Comparison of ENCODE assay signal across 15 cellular contexts in the genomic region with DNA sequence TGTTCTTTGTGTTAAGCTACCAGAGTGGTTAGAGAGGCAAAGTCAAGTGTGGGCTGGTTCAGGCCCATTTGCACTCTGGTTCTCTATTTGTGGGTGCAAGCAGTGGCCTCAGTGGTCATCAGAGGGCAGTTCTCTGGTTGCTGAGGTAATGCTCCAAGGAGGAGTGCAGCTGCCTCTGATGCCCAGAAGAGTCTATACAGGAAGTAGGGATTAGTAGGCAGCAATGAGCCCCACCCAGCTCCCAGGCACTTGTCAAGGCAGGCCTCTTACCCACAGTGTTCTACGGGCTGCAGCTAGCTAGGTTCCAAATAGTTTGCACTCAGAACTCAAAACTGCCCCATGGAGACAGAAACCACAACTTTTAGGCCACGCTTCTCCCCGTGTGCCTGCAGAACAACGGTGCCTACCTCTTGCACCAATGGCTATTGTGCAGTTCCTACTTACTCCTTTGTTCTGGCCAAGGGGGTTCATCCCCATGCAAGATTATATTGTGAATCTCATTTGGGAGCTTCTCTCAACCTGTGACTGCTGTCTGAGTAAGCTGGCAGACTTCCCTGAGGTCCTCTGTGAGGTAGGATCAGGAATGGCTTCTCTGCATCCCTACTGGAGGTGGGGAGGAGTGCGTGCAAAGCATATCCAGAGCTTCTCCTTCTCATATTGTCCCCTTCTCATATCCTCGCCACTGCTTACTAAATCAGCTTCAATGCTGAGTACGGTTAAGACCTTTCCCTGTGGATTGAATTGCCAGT.
"Had no signal": no experiment of that assay in that cellular context is flagged by ENCODE, and none has a peak within 500 bp of the region (broad histone marks: within the 10 kb centered on the region; RNA-seq: fewer than 3 reads in every experiment).

No MANE protein-coding gene starts in this region.

- H3K27me3 Mint-ChIP-seq: activated naive CD4-positive, alpha-beta T cell treated with anti-CD3 and anti-CD28 coated beads, Interleukin-2, amount 10 ng/mL, durations not matched to agents 7 days and 5 days had no signal

- H3K27me3 ChIP-seq: thyroid gland, uterus had no signal

- H3K79me2 ChIP-seq: parathyroid adenoma had no signal

- H3K4me1 ChIP-seq: parathyroid adenoma, thyroid gland, uterus had no signal

- H2AFZ ChIP-seq: parathyroid adenoma had no signal

- H3K27ac Mint-ChIP-seq: activated naive CD4-positive, alpha-beta T cell treated with anti-CD3 and anti-CD28 coated beads, Interleukin-2, amount 10 ng/mL, durations not matched to agents 7 days and 5 days; activated T-helper 2 cell treated with anti-CD3 and anti-CD28 coated beads, Interferon-gamma antibody, Interleukin-2, Interleukin-4, amounts not matched to agents 10 μg/mL and 5 μg/mL and 100 μg/mL, durations not matched to agents 14 hours and 24 hours and 36 hours; mesothelial cell of epicardium had no signal

- H3K27ac ChIP-seq: coronary artery, parathyroid adenoma, thyroid gland, uterus had no signal

- H3K4me3 Mint-ChIP-seq: activated naive CD4-positive, alpha-beta T cell treated with anti-CD3 and anti-CD28 coated beads, Interleukin-2, amount 10 ng/mL, durations not matched to agents 7 days and 5 days; mesothelial cell of epicardium had no signal

- H3K36me3 Mint-ChIP-seq: activated naive CD4-positive, alpha-beta T cell treated with anti-CD3 and anti-CD28 coated beads, Interleukin-2, amount 10 ng/mL, durations not matched to agents 7 days and 5 days; mesothelial cell of epicardium had no signal

- H3K9me3 ChIP-seq: thyroid gland, uterus had no signal

- H3K4me3 ChIP-seq: coronary artery, thyroid gland, uterus had no signal

- DNase-seq: activated CD4-positive, alpha-beta T cell treated with anti-CD3 and anti-CD28 coated beads, Interleukin-2, amount 50 U/mL, for 1 hour; activated CD4-positive, CD25-positive, alpha-beta regulatory T cell; activated naive CD4-positive, alpha-beta T cell treated with anti-CD3 and anti-CD28 coated beads, Interleukin-2, amount 10 ng/mL, durations not matched to agents 7 days and 5 days; central memory CD4-positive, alpha-beta T cell; effector CD4-positive, alpha-beta T cell; hypothalamus; retina; stimulated activated CD4-positive, alpha-beta T cell treated with anti-CD3 and anti-CD28 coated beads, Interleukin-15, amount 100 ng/mL, for 24 hours; stimulated activated CD4-positive, alpha-beta T cell treated with anti-CD3 and anti-CD28 coated beads, Interleukin-4, amount 100 ng/mL, for 24 hours; thyroid gland; uterus had no signal

- H3K36me3 ChIP-seq: thyroid gland, uterus had no signal

- H3K9ac ChIP-seq: parathyroid adenoma had no signal

- H3K4me1 Mint-ChIP-seq: activated naive CD4-positive, alpha-beta T cell treated with anti-CD3 and anti-CD28 coated beads, Interleukin-2, amount 10 ng/mL, durations not matched to agents 7 days and 5 days; mesothelial cell of epicardium had no signal
